8 cellular contexts compared by ENCODE assay signal in the genomic region with DNA sequence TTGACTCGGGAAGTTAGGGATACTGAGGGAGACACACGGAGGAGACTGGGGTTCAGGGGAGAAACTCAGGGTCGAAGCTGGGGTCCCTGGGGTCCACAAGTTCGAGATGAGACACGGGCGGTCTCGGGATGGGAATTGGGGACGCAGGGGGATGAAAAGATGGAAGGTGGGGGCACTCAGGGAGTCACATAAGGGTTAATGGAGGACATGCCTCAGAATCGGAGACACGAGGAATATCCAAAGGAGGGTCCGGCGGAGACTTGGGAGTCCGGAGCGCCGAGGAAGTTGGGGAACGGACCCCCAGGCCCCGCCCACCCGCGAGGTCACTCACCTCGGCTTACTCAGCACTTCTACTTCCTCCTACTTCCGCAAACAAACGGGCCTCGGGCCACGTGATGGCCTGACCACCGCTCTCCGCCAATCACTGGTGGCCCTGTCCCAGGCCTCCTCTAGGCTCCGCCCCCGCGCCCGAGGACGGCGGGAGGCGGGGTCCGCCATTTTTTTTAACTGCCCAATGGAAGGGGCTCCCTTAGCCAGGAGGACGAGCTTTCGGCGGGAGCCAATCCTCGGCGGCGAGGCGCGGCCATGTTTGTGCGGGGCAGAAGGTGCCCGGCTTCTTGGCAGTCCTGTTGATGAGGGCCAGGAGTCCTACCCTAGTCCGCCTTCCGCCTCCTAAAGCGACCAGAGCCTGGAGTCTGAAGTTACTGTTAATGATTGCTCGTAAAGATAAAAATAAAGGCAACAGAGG. TPM values are rescaled to one million over a fixed set of nuclear protein-coding genes. Genes with fewer than 3 reads are reported as not detected.
DNase-seq lines count a peak whose midpoint lies in the region; ATAC-seq and TF ChIP-seq lines count a peak whose summit lies in the region.

A gene with protein sequence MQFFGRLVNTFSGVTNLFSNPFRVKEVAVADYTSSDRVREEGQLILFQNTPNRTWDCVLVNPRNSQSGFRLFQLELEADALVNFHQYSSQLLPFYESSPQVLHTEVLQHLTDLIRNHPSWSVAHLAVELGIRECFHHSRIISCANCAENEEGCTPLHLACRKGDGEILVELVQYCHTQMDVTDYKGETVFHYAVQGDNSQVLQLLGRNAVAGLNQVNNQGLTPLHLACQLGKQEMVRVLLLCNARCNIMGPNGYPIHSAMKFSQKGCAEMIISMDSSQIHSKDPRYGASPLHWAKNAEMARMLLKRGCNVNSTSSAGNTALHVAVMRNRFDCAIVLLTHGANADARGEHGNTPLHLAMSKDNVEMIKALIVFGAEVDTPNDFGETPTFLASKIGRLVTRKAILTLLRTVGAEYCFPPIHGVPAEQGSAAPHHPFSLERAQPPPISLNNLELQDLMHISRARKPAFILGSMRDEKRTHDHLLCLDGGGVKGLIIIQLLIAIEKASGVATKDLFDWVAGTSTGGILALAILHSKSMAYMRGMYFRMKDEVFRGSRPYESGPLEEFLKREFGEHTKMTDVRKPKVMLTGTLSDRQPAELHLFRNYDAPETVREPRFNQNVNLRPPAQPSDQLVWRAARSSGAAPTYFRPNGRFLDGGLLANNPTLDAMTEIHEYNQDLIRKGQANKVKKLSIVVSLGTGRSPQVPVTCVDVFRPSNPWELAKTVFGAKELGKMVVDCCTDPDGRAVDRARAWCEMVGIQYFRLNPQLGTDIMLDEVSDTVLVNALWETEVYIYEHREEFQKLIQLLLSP (minus strand): TSS at position 378 of the 748 bp plus-strand sequence. CDS start 12,404 bp downstream, outside the sequence.

- H3K4me3 ChIP-seq in mucosa of stomach (ENCODE audit: low read length) = peak within 1 kb of the TSS; percentile 87

- in situ Hi-C loops in KBM-7 (cut with MboI; ENCODE audit: low pct_unique_long_range_greater_than_20kb, low sequenced_read_pairs) = no loop called here

- H3K27me3 Mint-ChIP-seq in activated T-cell treated with anti-CD3 and anti-CD28 coated beads, Interleukin-2, amount 50 U/mL, for 24 hours = no peaks in the 10 kb centered on the region

- DNase-seq in DMS153 (lab: John Stamatoyannopoulos, UW) = peak; percentile 99
- DNase-seq in KBM-7 = peak; percentile 99
- peak; percentile 98 for DNase-seq in activated T-cell treated with anti-CD3 and anti-CD28 coated beads, Interleukin-2, amount 50 U/mL, for 24 hours
- DNase-seq in erythroblast (lab: John Stamatoyannopoulos, UW) = peak; percentile 100
- DNase-seq in stimulated activated CD8-positive, alpha-beta memory T cell treated with anti-CD3 and anti-CD28 coated beads, Interleukin-7, amount 100 ng/mL, for 1 hour (ENCODE audit: low read depth in 2 of 2) = peak; percentile 88 to 92

- peak; percentile 68 for TF ChIP-seq POLR2A in erythroblast (IDR thresholded peaks at IDR 0.05; ENCODE audit: low read length)

- peaks cover 8% of the 10 kb centered on the region for H3K36me3 Mint-ChIP-seq in activated T-cell treated with anti-CD3 and anti-CD28 coated beads, Interleukin-2, amount 50 U/mL, for 24 hours (ENCODE audit: low read depth)

- peaks cover 38% of the 10 kb centered on the region for H3K4me1 ChIP-seq in mucosa of stomach (ENCODE audit: control insufficient read depth, insufficient read depth, low read length)

- no peaks in the 10 kb centered on the region for H3K9me3 Mint-ChIP-seq in activated T-cell treated with anti-CD3 and anti-CD28 coated beads, Interleukin-2, amount 50 U/mL, for 24 hours

- H3K9me3 ChIP-seq in mucosa of stomach (ENCODE audit: control insufficient read depth, low read length) = no peaks in the 10 kb centered on the region

- no peaks in the 10 kb centered on the region for H3K36me3 ChIP-seq in mucosa of stomach (ENCODE audit: control insufficient read depth, insufficient read depth, low read length)

- H3K9ac ChIP-seq in mucosa of stomach (ENCODE audit: low read length) = peak within 1 kb of the TSS; percentile 97

- peaks cover 52% of the 10 kb centered on the region for H3K4me1 Mint-ChIP-seq in activated T-cell treated with anti-CD3 and anti-CD28 coated beads, Interleukin-2, amount 50 U/mL, for 24 hours (ENCODE audit: low read depth)

- ATAC-seq in GM21717 (IDR thresholded peaks at IDR 0.05; ENCODE audit: unreplicated experiment) = peak; percentile 52

- peak within 1 kb of the TSS; percentile 92 for H3K4me3 Mint-ChIP-seq in activated T-cell treated with anti-CD3 and anti-CD28 coated beads, Interleukin-2, amount 50 U/mL, for 24 hours

- peak within 1 kb of the TSS; percentile 99 for H3K27ac Mint-ChIP-seq in activated T-cell treated with anti-CD3 and anti-CD28 coated beads, Interleukin-2, amount 50 U/mL, for 24 hours

- H3K27me3 ChIP-seq in mucosa of stomach (ENCODE audit: control insufficient read depth, insufficient read depth, low read length) = no peaks in the 10 kb centered on the region

TF ChIP-seq in PFSK-1, 5 proteins besides CTCF, POLR2A, EP300 and RAD21:
- TF ChIP-seq POLR2AphosphoS5 (IDR thresholded peaks at IDR 0.05; ENCODE audit: low read depth, low read length) = peak; percentile 52; the same call in 1 of the 2 replicates
- peak; percentile 91; the same call in 1 of the 2 replicates for TF ChIP-seq SIN3A (IDR thresholded peaks at IDR 0.05; ENCODE audit: borderline replicate concordance, insufficient read depth, low read length)
- TF ChIP-seq TAF1 (IDR thresholded peaks at IDR 0.05; ENCODE audit: borderline replicate concordance, insufficient read depth, low read length) = 0 out of 2 replicates have a peak, but pooled peaks have one; percentile 4
- TF ChIP-seq, protein P1, sequence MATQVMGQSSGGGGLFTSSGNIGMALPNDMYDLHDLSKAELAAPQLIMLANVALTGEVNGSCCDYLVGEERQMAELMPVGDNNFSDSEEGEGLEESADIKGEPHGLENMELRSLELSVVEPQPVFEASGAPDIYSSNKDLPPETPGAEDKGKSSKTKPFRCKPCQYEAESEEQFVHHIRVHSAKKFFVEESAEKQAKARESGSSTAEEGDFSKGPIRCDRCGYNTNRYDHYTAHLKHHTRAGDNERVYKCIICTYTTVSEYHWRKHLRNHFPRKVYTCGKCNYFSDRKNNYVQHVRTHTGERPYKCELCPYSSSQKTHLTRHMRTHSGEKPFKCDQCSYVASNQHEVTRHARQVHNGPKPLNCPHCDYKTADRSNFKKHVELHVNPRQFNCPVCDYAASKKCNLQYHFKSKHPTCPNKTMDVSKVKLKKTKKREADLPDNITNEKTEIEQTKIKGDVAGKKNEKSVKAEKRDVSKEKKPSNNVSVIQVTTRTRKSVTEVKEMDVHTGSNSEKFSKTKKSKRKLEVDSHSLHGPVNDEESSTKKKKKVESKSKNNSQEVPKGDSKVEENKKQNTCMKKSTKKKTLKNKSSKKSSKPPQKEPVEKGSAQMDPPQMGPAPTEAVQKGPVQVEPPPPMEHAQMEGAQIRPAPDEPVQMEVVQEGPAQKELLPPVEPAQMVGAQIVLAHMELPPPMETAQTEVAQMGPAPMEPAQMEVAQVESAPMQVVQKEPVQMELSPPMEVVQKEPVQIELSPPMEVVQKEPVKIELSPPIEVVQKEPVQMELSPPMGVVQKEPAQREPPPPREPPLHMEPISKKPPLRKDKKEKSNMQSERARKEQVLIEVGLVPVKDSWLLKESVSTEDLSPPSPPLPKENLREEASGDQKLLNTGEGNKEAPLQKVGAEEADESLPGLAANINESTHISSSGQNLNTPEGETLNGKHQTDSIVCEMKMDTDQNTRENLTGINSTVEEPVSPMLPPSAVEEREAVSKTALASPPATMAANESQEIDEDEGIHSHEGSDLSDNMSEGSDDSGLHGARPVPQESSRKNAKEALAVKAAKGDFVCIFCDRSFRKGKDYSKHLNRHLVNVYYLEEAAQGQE (IDR thresholded peaks at IDR 0.05; ENCODE audit: insufficient read depth in 1 of 2, low read depth in 2 of 2, low read length in 2 of 2) = no peak
- TF ChIP-seq FOXP2 (optimal IDR thresholded peaks at IDR 0.05; ENCODE audit: borderline replicate concordance, extremely low read depth, extremely low read length, insufficient read depth) = no peak

RNA-seq across cellular contexts. Expression of the gene that starts here (rescaled TPM):
- 11.2 TPM for polyA plus RNA-seq in PFSK-1 (2012; ENCODE audit: insufficient read length, low read depth)

Comparison
In these comparisons a context has a peak if more than half of its experiments do, and no peak if none do; other contexts are left out.
1. Peak in every context shown above with its lines: DNase-seq, ATAC-seq and H3K4me3 ChIP-seq.